1 cellular context compared by ENCODE assay signal in the genomic region with DNA sequence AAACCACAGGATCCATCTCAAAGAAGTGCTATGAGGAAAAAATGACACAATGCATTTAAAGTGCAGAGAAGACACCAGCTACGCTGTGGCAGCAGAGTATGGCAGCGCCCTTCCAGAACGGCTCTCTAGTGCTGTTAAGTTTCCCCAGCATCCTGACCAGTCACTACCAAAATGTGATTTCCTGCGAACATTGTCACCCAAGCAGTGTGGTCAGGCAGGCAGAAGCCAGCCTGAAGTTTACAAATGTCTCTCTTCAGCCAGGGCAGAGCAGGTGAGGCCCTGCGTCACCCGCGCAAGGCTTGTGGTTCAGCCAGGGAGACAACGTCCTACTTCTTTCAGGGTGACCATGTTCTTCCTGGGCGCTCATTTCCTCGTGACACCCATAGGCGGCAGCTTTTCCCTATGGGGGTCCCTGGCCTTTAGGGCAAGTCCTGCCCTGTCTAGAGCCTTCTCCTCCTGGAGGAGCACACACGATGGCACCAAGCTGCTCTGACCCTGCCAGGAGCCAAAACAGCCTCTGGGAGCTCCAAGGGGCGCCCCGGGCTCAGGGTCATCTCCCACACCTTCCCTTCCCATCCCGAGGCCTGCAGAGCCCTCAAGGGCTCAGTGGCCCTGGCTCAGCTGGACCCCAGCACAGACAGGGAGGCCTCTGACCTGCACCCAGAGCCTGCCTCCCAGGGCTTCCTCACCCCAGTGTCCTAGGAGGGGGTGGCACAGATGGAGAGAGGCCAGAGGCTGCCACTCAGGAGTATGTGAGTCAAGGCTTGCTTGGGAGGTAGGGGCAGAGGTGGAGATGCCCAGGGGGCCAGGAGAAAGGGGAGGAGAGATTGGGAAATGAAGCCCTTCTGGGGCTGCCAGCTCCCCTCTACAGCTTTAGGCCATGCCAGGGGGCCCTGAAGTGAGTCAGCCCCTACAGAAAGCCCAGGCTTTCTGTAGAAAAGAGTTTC.
TF ChIP-seq lines count a peak whose summit lies in the region.

No MANE protein-coding gene starts in this region.

TF ChIP-seq in HepG2, 621 proteins besides CTCF, POLR2A, EP300 and RAD21 (continued from another document):
- TF ChIP-seq, protein P1, sequence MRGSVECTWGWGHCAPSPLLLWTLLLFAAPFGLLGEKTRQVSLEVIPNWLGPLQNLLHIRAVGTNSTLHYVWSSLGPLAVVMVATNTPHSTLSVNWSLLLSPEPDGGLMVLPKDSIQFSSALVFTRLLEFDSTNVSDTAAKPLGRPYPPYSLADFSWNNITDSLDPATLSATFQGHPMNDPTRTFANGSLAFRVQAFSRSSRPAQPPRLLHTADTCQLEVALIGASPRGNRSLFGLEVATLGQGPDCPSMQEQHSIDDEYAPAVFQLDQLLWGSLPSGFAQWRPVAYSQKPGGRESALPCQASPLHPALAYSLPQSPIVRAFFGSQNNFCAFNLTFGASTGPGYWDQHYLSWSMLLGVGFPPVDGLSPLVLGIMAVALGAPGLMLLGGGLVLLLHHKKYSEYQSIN (CRISPR knock-in tag; IDR thresholded peaks at IDR 0.05; ENCODE audit: borderline replicate concordance): no peak
- TF ChIP-seq ZNF496 (CRISPR knock-in tag; IDR thresholded peaks at IDR 0.05; ENCODE audit: insufficient replicate concordance) (no peak), ELF4 (CRISPR knock-in tag; IDR thresholded peaks at IDR 0.05; ENCODE audit: borderline replicate concordance) (no peak), ZNF256 (CRISPR knock-in tag; conservative IDR thresholded peaks at IDR 0.05) (no peak; the same call in 1 of the 2 replicates), MEIS1 (CRISPR knock-in tag; IDR thresholded peaks at IDR 0.05; ENCODE audit: borderline replicate concordance) (peak; percentile 58; the same call in 1 of the 2 replicates), FOXM1 (CRISPR knock-in tag; IDR thresholded peaks at IDR 0.05) (peak; percentile 78; the same call in 1 of the 2 replicates), ZNF331 (CRISPR knock-in tag; IDR thresholded peaks at IDR 0.05) (peak; percentile 62; the same call in 1 of the 2 replicates), ZNF17 (CRISPR knock-in tag; IDR thresholded peaks at IDR 0.05) (no peak), ZNF296 (CRISPR knock-in tag; conservative IDR thresholded peaks at IDR 0.05) (no peak), ZNF709 (CRISPR knock-in tag; IDR thresholded peaks at IDR 0.05) (no peak), ZNF790 (CRISPR knock-in tag; IDR thresholded peaks at IDR 0.05; ENCODE audit: borderline replicate concordance) (no peak), ZNF232 (CRISPR knock-in tag; IDR thresholded peaks at IDR 0.05; ENCODE audit: borderline replicate concordance) (peak; percentile 86), ZSCAN12 (CRISPR knock-in tag; IDR thresholded peaks at IDR 0.05) (peak; percentile 60; the same call in 1 of the 2 replicates), ZNF451 (CRISPR knock-in tag; IDR thresholded peaks at IDR 0.05) (no peak), NFE2 (CRISPR knock-in tag; IDR thresholded peaks at IDR 0.05) (no peak), ZNF430 (CRISPR knock-in tag; IDR thresholded peaks at IDR 0.05) (no peak)
- TF ChIP-seq, protein P2, sequence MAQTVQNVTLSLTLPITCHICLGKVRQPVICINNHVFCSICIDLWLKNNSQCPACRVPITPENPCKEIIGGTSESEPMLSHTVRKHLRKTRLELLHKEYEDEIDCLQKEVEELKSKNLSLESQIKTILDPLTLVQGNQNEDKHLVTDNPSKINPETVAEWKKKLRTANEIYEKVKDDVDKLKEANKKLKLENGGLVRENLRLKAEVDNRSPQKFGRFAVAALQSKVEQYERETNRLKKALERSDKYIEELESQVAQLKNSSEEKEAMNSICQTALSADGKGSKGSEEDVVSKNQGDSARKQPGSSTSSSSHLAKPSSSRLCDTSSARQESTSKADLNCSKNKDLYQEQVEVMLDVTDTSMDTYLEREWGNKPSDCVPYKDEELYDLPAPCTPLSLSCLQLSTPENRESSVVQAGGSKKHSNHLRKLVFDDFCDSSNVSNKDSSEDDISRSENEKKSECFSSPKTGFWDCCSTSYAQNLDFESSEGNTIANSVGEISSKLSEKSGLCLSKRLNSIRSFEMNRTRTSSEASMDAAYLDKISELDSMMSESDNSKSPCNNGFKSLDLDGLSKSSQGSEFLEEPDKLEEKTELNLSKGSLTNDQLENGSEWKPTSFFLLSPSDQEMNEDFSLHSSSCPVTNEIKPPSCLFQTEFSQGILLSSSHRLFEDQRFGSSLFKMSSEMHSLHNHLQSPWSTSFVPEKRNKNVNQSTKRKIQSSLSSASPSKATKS (CRISPR knock-in tag; IDR thresholded peaks at IDR 0.05): no peak
- TF ChIP-seq, protein P3, sequence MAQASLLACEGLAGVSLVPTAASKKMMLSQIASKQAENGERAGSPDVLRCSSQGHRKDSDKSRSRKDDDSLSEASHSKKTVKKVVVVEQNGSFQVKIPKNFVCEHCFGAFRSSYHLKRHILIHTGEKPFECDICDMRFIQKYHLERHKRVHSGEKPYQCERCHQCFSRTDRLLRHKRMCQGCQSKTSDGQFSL (CRISPR knock-in tag; IDR thresholded peaks at IDR 0.05): no peak; the same call in 1 of the 2 replicates
- TF ChIP-seq, protein P4, sequence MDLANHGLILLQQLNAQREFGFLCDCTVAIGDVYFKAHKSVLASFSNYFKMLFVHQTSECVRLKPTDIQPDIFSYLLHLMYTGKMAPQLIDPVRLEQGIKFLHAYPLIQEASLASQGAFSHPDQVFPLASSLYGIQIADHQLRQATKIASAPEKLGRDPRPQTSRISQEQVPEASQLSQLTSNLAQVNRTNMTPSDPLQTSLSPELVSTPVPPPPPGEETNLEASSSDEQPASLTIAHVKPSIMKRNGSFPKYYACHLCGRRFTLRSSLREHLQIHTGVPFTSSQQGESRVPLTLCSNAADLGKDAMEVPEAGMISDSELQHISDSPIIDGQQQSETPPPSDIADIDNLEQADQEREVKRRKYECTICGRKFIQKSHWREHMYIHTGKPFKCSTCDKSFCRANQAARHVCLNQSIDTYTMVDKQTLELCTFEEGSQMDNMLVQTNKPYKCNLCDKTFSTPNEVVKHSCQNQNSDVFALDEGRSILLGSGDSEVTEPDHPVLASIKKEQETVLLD (CRISPR knock-in tag; IDR thresholded peaks at IDR 0.05; ENCODE audit: low read depth): no peak
